Comparison of ENCODE assay signal across 21 cellular contexts in genomic region chr3:188124184-188124583, GRCh38. TPM values are rescaled to one million over a fixed set of nuclear protein-coding genes. Genes with fewer than 3 reads are reported as not detected.
A peak's percentile ranks its signal among the peaks of the same experiment; 100 is the strongest.
DNase-seq lines count a peak whose midpoint lies in the region; ATAC-seq and TF ChIP-seq lines count a peak whose summit lies in the region.
"Had no signal": no experiment of that assay in that cellular context is flagged by ENCODE, and none has a peak within 500 bp of the region (broad histone marks: within the 10 kb centered on the region; RNA-seq: fewer than 3 reads in every experiment).

No MANE protein-coding gene starts in this region.

- TF ChIP-seq CTCF in hepatocyte (IDR thresholded peaks at IDR 0.05; ENCODE audit: poor library complexity) (no peak), omental fat pad (IDR thresholded peaks at IDR 0.05) (no peak)

- no peaks in the 10 kb centered on the region for H3K9me3 Mint-ChIP-seq in stimulated activated naive CD8-positive, alpha-beta T cell treated with anti-CD3 and anti-CD28 coated beads, Interleukin-15, amount 100 ng/mL, for 72 hours
- H3K9me3 Mint-ChIP-seq: WTC11 had no signal

- H3K4me1 Mint-ChIP-seq in stimulated activated naive CD8-positive, alpha-beta T cell treated with anti-CD3 and anti-CD28 coated beads, Interleukin-15, amount 100 ng/mL, for 72 hours: peaks cover 13% of the 10 kb centered on the region

- H2AFZ ChIP-seq in hepatocyte: no peak overlapping the region

- no peaks in the 10 kb centered on the region for H3K36me3 ChIP-seq in hepatocyte (replicated peaks; ENCODE audit: insufficient read depth, low read depth)
- H3K36me3 ChIP-seq: ascending aorta, colonic mucosa, gastrocnemius medialis had no signal

- H3K4me3 ChIP-seq in hepatocyte: no peak overlapping the region
- H3K4me3 ChIP-seq: ascending aorta, colonic mucosa, gastrocnemius medialis, GM12878, K562 had no signal

- WGBS in hepatocyte (ENCODE audit: low lambda C conversion rate, missing lambda C conversion rate): 54% methylated on average over 2 of the region's 2 CpGs

- no peak for DNase-seq in stimulated activated naive CD8-positive, alpha-beta T cell treated with anti-CD3 and anti-CD28 coated beads, Interleukin-15, Interleukin-2, amounts not matched to agents 100 U/mL and 50 U/mL, for 24 hours
- no peak for DNase-seq in stimulated activated naive CD8-positive, alpha-beta T cell treated with anti-CD3 and anti-CD28 coated beads, Interleukin-15, amount 100 ng/mL, for 72 hours
- DNase-seq in amniotic epithelial cell (ENCODE audit: low read depth) (peak; percentile 81), hepatocyte (ENCODE audit: low spot score) (no peak), omental fat pad (ENCODE audit: low spot score) (no peak), nucleus accumbens (lab: John Stamatoyannopoulos, UW) (no peak), NCI-H187 treated with DMSO at 0.1 percent for 48 hours (lab: John Stamatoyannopoulos, UW) (no peak), germinal center (ENCODE audit: low spot score) (no peak)
- DNase-seq: activated gamma-delta T cell treated with Interleukin-2 at 50 U/mL for 16 hours, colonic mucosa, gastrocnemius medialis, GF-D8, left cardiac atrium, NCI-H1694 treated with DMSO at 0.1 percent for 48 hours, NCI-H446 treated with DMSO at 0.1 percent for 48 hours, retina, substantia nigra had no signal

- peak overlapping the region; percentile 89 for H3K27ac ChIP-seq in hepatocyte

- no peaks in the 10 kb centered on the region for H3K9me2 ChIP-seq in hepatocyte (replicated peaks; ENCODE audit: insufficient read depth)

- H4K20me1 ChIP-seq in hepatocyte (ENCODE audit: insufficient read depth, poor library complexity, severe bottlenecking): no peaks in the 10 kb centered on the region

- H3K27me3 Mint-ChIP-seq in stimulated activated naive CD8-positive, alpha-beta T cell treated with anti-CD3 and anti-CD28 coated beads, Interleukin-15, amount 100 ng/mL, for 72 hours: no peaks in the 10 kb centered on the region

- H3K27ac Mint-ChIP-seq in stimulated activated naive CD8-positive, alpha-beta T cell treated with anti-CD3 and anti-CD28 coated beads, Interleukin-15, amount 100 ng/mL, for 72 hours: no peak overlapping the region
- H3K27ac Mint-ChIP-seq: WTC11 had no signal

- H3K4me1 ChIP-seq in hepatocyte (ENCODE audit: insufficient read depth): peaks cover 26% of the 10 kb centered on the region
- H3K4me1 ChIP-seq: colonic mucosa had no signal

- no peaks in the 10 kb centered on the region for H3K9me3 ChIP-seq in hepatocyte (ENCODE audit: low read depth)
- H3K9me3 ChIP-seq: ascending aorta, colonic mucosa, gastrocnemius medialis had no signal

- H3K27me3 ChIP-seq in hepatocyte: no peaks in the 10 kb centered on the region
- H3K27me3 ChIP-seq: ascending aorta, colonic mucosa, gastrocnemius medialis had no signal

- ATAC-seq in stimulated activated naive CD8-positive, alpha-beta T cell treated with anti-CD3 and anti-CD28 coated beads, Interleukin-15, Interleukin-2, amounts not matched to agents 100 U/mL and 50 U/mL, for 24 hours: peak; percentile 40
- ATAC-seq in stimulated activated naive CD8-positive, alpha-beta T cell treated with anti-CD3 and anti-CD28 coated beads, Interleukin-15, amount 100 ng/mL, for 72 hours: no peak
- no peak for ATAC-seq in omental fat pad (ENCODE audit: low FRiP score)
- ATAC-seq: gastrocnemius medialis, GM12878, K562, left cardiac atrium, WTC11 had no signal

- no peaks in the 10 kb centered on the region for H3K79me2 ChIP-seq in hepatocyte

- H3K4me3 Mint-ChIP-seq in stimulated activated naive CD8-positive, alpha-beta T cell treated with anti-CD3 and anti-CD28 coated beads, Interleukin-15, amount 100 ng/mL, for 72 hours: no peak overlapping the region
- H3K4me3 Mint-ChIP-seq: WTC11 had no signal

- H3K4me2 ChIP-seq in hepatocyte: peak overlapping the region; percentile 48

RNA-seq across cellular contexts. Expression of gene LPP, which starts 29.8 kb away (rescaled TPM):
- total RNA-seq in hepatocyte: 67.7 and 73.8 TPM in 2 replicates
- 46.9 and 53.2 TPM in 2 replicates for polyA plus RNA-seq in hepatocyte
- 100 to 1,000 TPM; 113 to 302 (median 126) TPM for total RNA-seq in omental fat pad
- polyA plus RNA-seq: K562 had no signal
